Comparison of ENCODE assay signal across 20 cellular contexts in the genomic region with DNA sequence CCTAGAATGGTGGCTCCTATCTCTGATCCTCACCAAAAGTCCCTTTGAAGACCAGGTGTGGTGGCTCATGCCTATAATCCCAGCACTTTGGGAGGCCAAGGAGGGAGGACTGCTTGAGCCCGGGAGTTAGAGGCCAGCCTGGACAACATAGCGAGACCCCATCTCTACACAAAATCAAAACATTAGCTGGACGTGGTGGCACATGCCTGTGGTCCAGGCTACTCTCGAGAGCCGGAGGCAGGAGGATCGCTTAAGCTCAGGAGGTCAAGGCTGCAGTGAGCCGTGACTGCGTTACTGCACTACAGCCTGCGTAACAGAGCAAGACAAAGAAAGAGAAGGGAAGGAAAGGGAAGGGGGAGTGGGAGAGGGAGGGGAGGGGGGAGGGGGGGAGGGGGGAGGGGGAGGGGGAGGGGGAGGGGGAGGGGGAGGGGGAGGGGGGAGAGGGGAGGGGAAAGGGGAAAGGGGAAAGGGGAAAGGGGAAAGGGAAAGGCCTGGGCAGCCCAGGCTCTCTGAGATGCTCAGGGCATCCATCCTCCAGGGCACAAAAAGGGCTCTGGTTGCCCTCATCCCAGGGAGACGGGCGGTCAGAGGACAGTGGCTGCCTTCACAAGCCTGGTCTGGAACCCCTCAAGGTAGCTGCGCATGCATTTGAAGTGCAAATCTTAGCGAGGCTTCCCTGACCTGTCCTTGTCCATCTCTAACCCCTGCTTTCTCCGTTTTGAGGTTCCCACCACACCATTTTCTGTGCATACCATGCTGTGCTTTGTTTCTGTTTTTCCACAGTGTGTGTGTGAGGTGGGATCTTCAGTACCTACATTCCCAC.
DNase-seq lines count a peak whose midpoint lies in the region; ATAC-seq, FAIRE-seq and TF ChIP-seq lines count a peak whose summit lies in the region.
"Had no signal": no experiment of that assay in that cellular context is flagged by ENCODE, and none has a peak within 500 bp of the region (broad histone marks: within the 10 kb centered on the region; RNA-seq: fewer than 3 reads in every experiment).

No MANE protein-coding gene starts in this region.

- CTCF ChIA-PET in K562 (lab: Yijun Ruan, JAX; ENCODE audit: low intra/inter-chr PET ratio) = no interaction called here
- CTCF ChIA-PET in HepG2 (lab: Yijun Ruan, JAX; ENCODE audit: low intra/inter-chr PET ratio, low total read pairs) = no interaction called here
- CTCF ChIA-PET in activated CD4-positive, alpha-beta memory T cell treated with anti-CD3 and anti-CD28 coated beads, Interleukin-2, amount 10 ng/mL, durations not matched to agents 7 days and 5 days (lab: Charles Lee) = no interaction called here

- H3K4me3 Mint-ChIP-seq in activated naive CD8-positive, alpha-beta T cell treated with anti-CD3 and anti-CD28 coated beads, Interleukin-2, amount 10 ng/mL, durations not matched to agents 7 days and 5 days = no peak overlapping the region
- H3K4me3 Mint-ChIP-seq in activated naive CD8-positive, alpha-beta T cell treated with anti-CD3 and anti-CD28 coated beads, Interleukin-2, amount 50 U/mL, for 24 hours = no peak overlapping the region
- no peak overlapping the region for H3K4me3 Mint-ChIP-seq in activated CD4-positive, alpha-beta memory T cell treated with anti-CD3 and anti-CD28 coated beads, Interleukin-2, amount 10 ng/mL, durations not matched to agents 7 days and 5 days
- H3K4me3 Mint-ChIP-seq: activated T-cell treated with anti-CD3 and anti-CD28 coated beads, Interleukin-2, amount 50 U/mL, for 72 hours; nephron progenitor cell; stimulated activated naive CD8-positive, alpha-beta T cell treated with anti-CD3 and anti-CD28 coated beads, Interleukin-15, Interleukin-2, amounts not matched to agents 100 ng/mL and 50 ng/mL, for 24 hours had no signal

- no peak overlapping the region for H3K4me3 ChIP-seq in K562
- H3K4me3 ChIP-seq in HepG2 (replicated peaks in 1 of 3; ENCODE audit: insufficient read depth in 1 of 3, low read depth in 2 of 3, low read length in 3 of 3) = no peak overlapping the region
- H3K4me3 ChIP-seq: adrenal gland, lung, SK-N-MC, uterus had no signal

- intact Hi-C loops in K562 (cut with micrococcal nuclease) = no loop called here
- intact Hi-C loops in HepG2 (cut with micrococcal nuclease; ENCODE audit: unreplicated experiment) = no loop called here

- no TSS peak for BruUV-seq in K562 (replicated peaks; lab: Mats Ljungman, UMichigan)
- no TSS peak for BruUV-seq in HepG2 (replicated peaks; lab: Mats Ljungman, UMichigan)

- H3K9me3 Mint-ChIP-seq in activated naive CD8-positive, alpha-beta T cell treated with anti-CD3 and anti-CD28 coated beads, Interleukin-2, amount 10 ng/mL, durations not matched to agents 7 days and 5 days = no peaks in the 10 kb centered on the region
- H3K9me3 Mint-ChIP-seq in activated naive CD8-positive, alpha-beta T cell treated with anti-CD3 and anti-CD28 coated beads, Interleukin-2, amount 50 U/mL, for 24 hours = no peaks in the 10 kb centered on the region
- no peaks in the 10 kb centered on the region for H3K9me3 Mint-ChIP-seq in activated CD4-positive, alpha-beta memory T cell treated with anti-CD3 and anti-CD28 coated beads, Interleukin-2, amount 10 ng/mL, durations not matched to agents 7 days and 5 days
- H3K9me3 Mint-ChIP-seq: activated T-cell treated with anti-CD3 and anti-CD28 coated beads, Interleukin-2, amount 50 U/mL, for 72 hours; nephron progenitor cell; stimulated activated naive CD8-positive, alpha-beta T cell treated with anti-CD3 and anti-CD28 coated beads, Interleukin-15, Interleukin-2, amounts not matched to agents 100 ng/mL and 50 ng/mL, for 24 hours had no signal

- H4K20me1 ChIP-seq in K562 (replicated peaks; ENCODE audit: control insufficient read depth, insufficient read depth, low read length) = no peaks in the 10 kb centered on the region
- no peaks in the 10 kb centered on the region for H4K20me1 ChIP-seq in HepG2 (ENCODE audit: insufficient read depth, low read length)

- H3K4me1 ChIP-seq in K562 (replicated peaks in 1 of 2; ENCODE audit: control insufficient read depth in 2 of 2, insufficient read depth in 2 of 2, low read length in 2 of 2) (no peaks in the 10 kb centered on the region), HepG2 (ENCODE audit: insufficient read depth, low read length) (peaks cover 80% of the 10 kb centered on the region)

- no peaks in the 10 kb centered on the region for H3K79me2 ChIP-seq in K562 (ENCODE audit: control insufficient read depth, insufficient read depth, low read length)
- H3K79me2 ChIP-seq in HepG2 (ENCODE audit: insufficient read depth, low read length) = peaks cover 6% of the 10 kb centered on the region

- H3K36me3 ChIP-seq in K562 (ENCODE audit: control insufficient read depth, insufficient read depth, low read length) = no peaks in the 10 kb centered on the region
- no peaks in the 10 kb centered on the region for H3K36me3 ChIP-seq in HepG2 (replicated peaks in 1 of 2; ENCODE audit: control insufficient read depth in 1 of 2, insufficient read depth in 2 of 2, low read length in 2 of 2)
- H3K36me3 ChIP-seq: adrenal gland, uterus had no signal

- no peaks in the 10 kb centered on the region for H3K9me1 ChIP-seq in K562 (ENCODE audit: control insufficient read depth, insufficient read depth, low read length)

- H3K27me3 ChIP-seq in K562 (ENCODE audit: control insufficient read depth in 2 of 2, insufficient read depth in 2 of 2, low read length in 2 of 2) = peaks cover 11 to 32% of the 10 kb centered on the region in 2 experiments; a peak in 3 of 5 replicates
- H3K27me3 ChIP-seq in HepG2 (ENCODE audit: control insufficient read depth in 1 of 2, insufficient read depth in 2 of 2, low read length in 2 of 2) = no peaks in the 10 kb centered on the region
- H3K27me3 ChIP-seq: adrenal gland, uterus had no signal

- TF ChIP-seq EP300 in K562 (IDR thresholded peaks at IDR 0.05; ENCODE audit: low read length) (no peak), HepG2 (IDR thresholded peaks at IDR 0.05; ENCODE audit: low read depth in 2 of 2, low read length in 2 of 2) (no peak), HepG2 (CRISPR knock-in tag; IDR thresholded peaks at IDR 0.05; ENCODE audit: borderline replicate concordance) (no peak)

- no peak overlapping the region for H3K27ac ChIP-seq in K562 (ENCODE audit: extremely low read depth, low read depth, low read length)
- peak overlapping the region; percentile 87 for H3K27ac ChIP-seq in HepG2 (ENCODE audit: extremely low read length, insufficient read depth, low read length)
- H3K27ac ChIP-seq: adrenal gland, SK-N-MC, uterus had no signal

- TF ChIP-seq POLR2A in K562 (conservative IDR thresholded peaks at IDR 0.05) (no peak), HepG2 (IDR thresholded peaks at IDR 0.05; ENCODE audit: insufficient read depth in 1 of 2, low read depth in 2 of 2, low read length in 2 of 2) (no peak)

- in situ Hi-C loops in K562 (cut with MboI) = no loop called here
- in situ Hi-C loops in HepG2 (cut with HindIII; ENCODE audit: extremely low pct_ligation_motif_present, low pct_unique_long_range_greater_than_20kb) = no loop called here
- in situ Hi-C loops in GM13976 (cut with MboI; ENCODE audit: low sequenced_read_pairs, unreplicated experiment) = no loop called here

- no peak overlapping the region for H2AFZ ChIP-seq in K562 (ENCODE audit: low read depth, low read length)
- H2AFZ ChIP-seq in HepG2 (ENCODE audit: low read length) = no peak overlapping the region

- H3K9ac ChIP-seq in K562 (ENCODE audit: insufficient read depth in 1 of 2, low read depth in 2 of 2, low read length in 2 of 2) (no peak overlapping the region), HepG2 (ENCODE audit: insufficient read depth, low read depth, low read length) (0 out of 2 replicates have a peak overlapping the region, but pooled peaks have one; percentile 44)

- H3K9me3 ChIP-seq in K562 (replicated peaks; ENCODE audit: control insufficient read depth, insufficient read depth, low read depth, low read length) = no peaks in the 10 kb centered on the region
- H3K9me3 ChIP-seq in HepG2 (ENCODE audit: low read length) = no peaks in the 10 kb centered on the region
- H3K9me3 ChIP-seq: adrenal gland, uterus had no signal

- peaks cover 15% of the 10 kb centered on the region for H3K27me3 Mint-ChIP-seq in activated naive CD8-positive, alpha-beta T cell treated with anti-CD3 and anti-CD28 coated beads, Interleukin-2, amount 10 ng/mL, durations not matched to agents 7 days and 5 days
- H3K27me3 Mint-ChIP-seq in activated naive CD8-positive, alpha-beta T cell treated with anti-CD3 and anti-CD28 coated beads, Interleukin-2, amount 50 U/mL, for 24 hours = no peaks in the 10 kb centered on the region
- H3K27me3 Mint-ChIP-seq in activated CD4-positive, alpha-beta memory T cell treated with anti-CD3 and anti-CD28 coated beads, Interleukin-2, amount 10 ng/mL, durations not matched to agents 7 days and 5 days = peaks cover 28% of the 10 kb centered on the region
- H3K27me3 Mint-ChIP-seq: stimulated activated naive CD8-positive, alpha-beta T cell treated with anti-CD3 and anti-CD28 coated beads, Interleukin-15, Interleukin-2, amounts not matched to agents 100 ng/mL and 50 ng/mL, for 24 hours had no signal

- no peak for DNase-seq in activated naive CD8-positive, alpha-beta T cell treated with anti-CD3 and anti-CD28 coated beads, Interleukin-2, amount 10 ng/mL, durations not matched to agents 7 days and 5 days
- DNase-seq in activated naive CD8-positive, alpha-beta T cell treated with anti-CD3 and anti-CD28 coated beads, Interleukin-2, amount 50 U/mL, for 24 hours = no peak
- DNase-seq in K562 (ENCODE audit: extremely low read depth in 1 of 4, low spot score in 3 of 4) (no peak), HepG2 (ENCODE audit: low spot score) (peak; percentile 36), DMS 273 treated with DMSO at 0.1 percent for 48 hours (lab: John Stamatoyannopoulos, UW) (no peak), GM13976 (ENCODE audit: low spot score) (no peak), dedifferentiated amniotic fluid mesenchymal stem cell (ENCODE audit: extremely low spot score) (no peak)
- no peak for DNase-seq in activated CD4-positive, alpha-beta memory T cell treated with anti-CD3 and anti-CD28 coated beads, Interleukin-2, amount 10 ng/mL, durations not matched to agents 7 days and 5 days
- DNase-seq: activated T-cell treated with anti-CD3 and anti-CD28 coated beads, Interleukin-2, amount 50 U/mL, for 72 hours; cerebellar nuclear complex; GF-D8; GOT3; NCI-H187; NCI-H510A; nephron progenitor cell; uterus had no signal

- FAIRE-seq in K562 (lab: Jason Lieb, UNC) = no peak
- no peak for FAIRE-seq in HepG2 (lab: Jason Lieb, UNC)

- H3K36me3 Mint-ChIP-seq in activated naive CD8-positive, alpha-beta T cell treated with anti-CD3 and anti-CD28 coated beads, Interleukin-2, amount 10 ng/mL, durations not matched to agents 7 days and 5 days = peaks cover 7% of the 10 kb centered on the region
- H3K36me3 Mint-ChIP-seq in activated naive CD8-positive, alpha-beta T cell treated with anti-CD3 and anti-CD28 coated beads, Interleukin-2, amount 50 U/mL, for 24 hours (ENCODE audit: low read depth) = no peaks in the 10 kb centered on the region
- H3K36me3 Mint-ChIP-seq in activated CD4-positive, alpha-beta memory T cell treated with anti-CD3 and anti-CD28 coated beads, Interleukin-2, amount 10 ng/mL, durations not matched to agents 7 days and 5 days (ENCODE audit: low read depth) = no peaks in the 10 kb centered on the region

- H3K4me2 ChIP-seq in K562 (ENCODE audit: insufficient read depth, low read length) = no peak overlapping the region
- H3K4me2 ChIP-seq in HepG2 (ENCODE audit: low read depth, low read length) = peak overlapping the region; percentile 59; the same call in 1 of the 2 replicates

- TF ChIP-seq CTCF in K562 (IDR thresholded peaks at IDR 0.05 in 2 of 3, conservative IDR thresholded peaks at IDR 0.05 in 1 of 3; ENCODE audit: insufficient read depth in 2 of 3, low read depth in 1 of 3, low read length in 3 of 3) = no peak
- no peak for TF ChIP-seq CTCF in HepG2 (CRISPR knock-in tag; IDR thresholded peaks at IDR 0.05)
- TF ChIP-seq CTCF in GM13976 (IDR thresholded peaks at IDR 0.05; ENCODE audit: borderline replicate concordance, control extremely low read depth, extremely low read depth, insufficient read depth, missing control alignments) = no peak

- TF ChIP-seq RAD21 in K562 (CRISPR knock-in tag; conservative IDR thresholded peaks at IDR 0.05 in 1 of 2, IDR thresholded peaks at IDR 0.05 in 1 of 2) (no peak), HepG2 (CRISPR knock-in tag; IDR thresholded peaks at IDR 0.05) (no peak)

- H3K4me1 Mint-ChIP-seq in activated naive CD8-positive, alpha-beta T cell treated with anti-CD3 and anti-CD28 coated beads, Interleukin-2, amount 10 ng/mL, durations not matched to agents 7 days and 5 days = peaks cover 30% of the 10 kb centered on the region
- H3K4me1 Mint-ChIP-seq in activated naive CD8-positive, alpha-beta T cell treated with anti-CD3 and anti-CD28 coated beads, Interleukin-2, amount 50 U/mL, for 24 hours = peaks cover 6% of the 10 kb centered on the region
- peaks cover 11% of the 10 kb centered on the region for H3K4me1 Mint-ChIP-seq in activated CD4-positive, alpha-beta memory T cell treated with anti-CD3 and anti-CD28 coated beads, Interleukin-2, amount 10 ng/mL, durations not matched to agents 7 days and 5 days

- peak overlapping the region; percentile 30 for H3K27ac Mint-ChIP-seq in activated naive CD8-positive, alpha-beta T cell treated with anti-CD3 and anti-CD28 coated beads, Interleukin-2, amount 10 ng/mL, durations not matched to agents 7 days and 5 days
- H3K27ac Mint-ChIP-seq in activated naive CD8-positive, alpha-beta T cell treated with anti-CD3 and anti-CD28 coated beads, Interleukin-2, amount 50 U/mL, for 24 hours = no peak overlapping the region
- no peak overlapping the region for H3K27ac Mint-ChIP-seq in activated CD4-positive, alpha-beta memory T cell treated with anti-CD3 and anti-CD28 coated beads, Interleukin-2, amount 10 ng/mL, durations not matched to agents 7 days and 5 days
- H3K27ac Mint-ChIP-seq: nephron progenitor cell; stimulated activated naive CD8-positive, alpha-beta T cell treated with anti-CD3 and anti-CD28 coated beads, Interleukin-15, Interleukin-2, amounts not matched to agents 100 ng/mL and 50 ng/mL, for 24 hours had no signal

- ATAC-seq in activated naive CD8-positive, alpha-beta T cell treated with anti-CD3 and anti-CD28 coated beads, Interleukin-2, amount 10 ng/mL, durations not matched to agents 7 days and 5 days (ENCODE audit: low read depth) = no peak
- no peak for ATAC-seq in activated naive CD8-positive, alpha-beta T cell treated with anti-CD3 and anti-CD28 coated beads, Interleukin-2, amount 50 U/mL, for 24 hours
- ATAC-seq in K562 = no peak
- ATAC-seq in HepG2 = peak; percentile 7; the same call in 1 of the 3 replicates
- ATAC-seq: activated T-cell treated with anti-CD3 and anti-CD28 coated beads, Interleukin-2, amount 50 U/mL, for 72 hours had no signal

- 17% methylated on average over 9 of the region's 14 CpGs for WGBS in K562 (ENCODE audit: insufficient coverage, low coverage, missing lambda C conversion rate)
- WGBS in HepG2 (ENCODE audit: low lambda C conversion rate) = 72% methylated on average over 13 of the region's 14 CpGs

- POLR2A ChIA-PET in activated naive CD8-positive, alpha-beta T cell treated with anti-CD3 and anti-CD28 coated beads, Interleukin-2, amount 10 ng/mL, durations not matched to agents 7 days and 5 days (lab: Charles Lee) = no interaction called here
- POLR2A ChIA-PET in K562 (lab: Yijun Ruan, JAX) = no interaction called here
- POLR2A ChIA-PET in HepG2 (lab: Yijun Ruan, JAX) = interaction anchor here (2.1 kb wide), 1 partner anchor 10 kb away, joined by 8 read pairs; no protein-coding TSS in a partner anchor
- POLR2A ChIA-PET in activated CD4-positive, alpha-beta memory T cell treated with anti-CD3 and anti-CD28 coated beads, Interleukin-2, amount 10 ng/mL, durations not matched to agents 7 days and 5 days (lab: Charles Lee) = no interaction called here
